In genomic region chr1:226526801-226527595, GRCh38 we compare ENCODE assay signal across 9 cellular contexts. TPM values are rescaled to one million over a fixed set of nuclear protein-coding genes. Genes with fewer than 3 reads are reported as not detected.
A peak's percentile ranks its signal among the peaks of the same experiment; 100 is the strongest.
DNase-seq lines count a peak whose midpoint lies in the region; ATAC-seq and TF ChIP-seq lines count a peak whose summit lies in the region.
"Had no signal": no experiment of that assay in that cellular context is flagged by ENCODE, and none has a peak within 500 bp of the region (broad histone marks: within the 10 kb centered on the region; RNA-seq: fewer than 3 reads in every experiment).

No MANE protein-coding gene starts in this region.

- peak; percentile 53 for ATAC-seq in Right ventricle myocardium inferior
- ATAC-seq in WTC11: peak; percentile 98

- DNase-seq in Right ventricle myocardium inferior (ENCODE audit: missing footprints) (no peak), right atrium auricular region (ENCODE audit: low spot score) (no peak), WTC11 (ENCODE audit: low spot score) (peak; percentile 71), iPS-NIHi7 (ENCODE audit: extremely low spot score) (peak; percentile 89), NCI-H2227 treated with DMSO at 0.1 percent for 48 hours (lab: John Stamatoyannopoulos, UW) (no peak), activated gamma-delta T cell (lab: John Stamatoyannopoulos, UW) (no peak)
- DNase-seq in effector memory CD4-positive, alpha-beta T cell: no peak
- no peak for DNase-seq in activated CD4-positive, alpha-beta T cell treated with anti-CD3 and anti-CD28 coated beads, Interleukin-2, amount 10 ng/mL, durations not matched to agents 7 days and 5 days
- DNase-seq: NCI-H748 treated with DMSO at 0.1 percent for 48 hours had no signal

- peaks cover 14% of the 10 kb centered on the region for H3K4me1 Mint-ChIP-seq in WTC11
- H3K4me1 Mint-ChIP-seq in activated CD4-positive, alpha-beta T cell treated with anti-CD3 and anti-CD28 coated beads, Interleukin-2, amount 10 ng/mL, durations not matched to agents 7 days and 5 days: no peaks in the 10 kb centered on the region

- H3K4me3 Mint-ChIP-seq in WTC11: no peak overlapping the region
- H3K4me3 Mint-ChIP-seq in activated CD4-positive, alpha-beta T cell treated with anti-CD3 and anti-CD28 coated beads, Interleukin-2, amount 10 ng/mL, durations not matched to agents 7 days and 5 days: no peak overlapping the region

- no peak for TF ChIP-seq CTCF in right atrium auricular region (IDR thresholded peaks at IDR 0.05)
- no peak for TF ChIP-seq CTCF in WTC11 (IDR thresholded peaks at IDR 0.05)

- peaks cover 5% of the 10 kb centered on the region; the same call in 1 of the 2 replicates for H3K9me3 Mint-ChIP-seq in WTC11
- H3K9me3 Mint-ChIP-seq in activated CD4-positive, alpha-beta T cell treated with anti-CD3 and anti-CD28 coated beads, Interleukin-2, amount 10 ng/mL, durations not matched to agents 7 days and 5 days: no peaks in the 10 kb centered on the region

- POLR2A ChIA-PET in WTC11 (lab: Charles Lee): interaction anchor here (0.6 to 1.1 kb wide), 2 partner anchors 10 to 755 kb away, joined by 3 read pairs; no protein-coding TSS in a partner anchor
- POLR2A ChIA-PET in activated CD4-positive, alpha-beta T cell treated with anti-CD3 and anti-CD28 coated beads, Interleukin-2, amount 10 ng/mL, durations not matched to agents 7 days and 5 days (lab: Charles Lee): no interaction called here

- peaks cover 20% of the 10 kb centered on the region for H3K27me3 Mint-ChIP-seq in WTC11 (ENCODE audit: low read depth)
- peaks cover 10% of the 10 kb centered on the region for H3K27me3 Mint-ChIP-seq in activated CD4-positive, alpha-beta T cell treated with anti-CD3 and anti-CD28 coated beads, Interleukin-2, amount 10 ng/mL, durations not matched to agents 7 days and 5 days

- H3K27me3 ChIP-seq in right atrium auricular region: no peaks in the 10 kb centered on the region
- H3K27me3 ChIP-seq in effector memory CD4-positive, alpha-beta T cell (replicated peaks; ENCODE audit: control insufficient read depth, insufficient read depth, low read length, poor library complexity, severe bottlenecking): no peaks in the 10 kb centered on the region

- no peak overlapping the region for H3K27ac ChIP-seq in right atrium auricular region
- H3K27ac ChIP-seq in effector memory CD4-positive, alpha-beta T cell (ENCODE audit: insufficient read depth, low read length, poor library complexity, severe bottlenecking): no peak overlapping the region

- intact Hi-C loops in Right ventricle myocardium inferior (cut with DNase I): no loop called here

- H3K36me3 Mint-ChIP-seq in WTC11: no peaks in the 10 kb centered on the region
- no peaks in the 10 kb centered on the region for H3K36me3 Mint-ChIP-seq in activated CD4-positive, alpha-beta T cell treated with anti-CD3 and anti-CD28 coated beads, Interleukin-2, amount 10 ng/mL, durations not matched to agents 7 days and 5 days (ENCODE audit: low read depth)

- peaks cover 0 to 8% of the 10 kb centered on the region in 2 donors for H3K4me1 ChIP-seq in right atrium auricular region
- no peaks in the 10 kb centered on the region for H3K4me1 ChIP-seq in effector memory CD4-positive, alpha-beta T cell (ENCODE audit: control insufficient read depth, insufficient read depth, low read length, poor library complexity, severe bottlenecking)

- CTCF ChIA-PET in WTC11 (lab: Charles Lee): interaction anchor here (0.6 to 4.1 kb wide), 10 partner anchors 14 to 120 kb away, joined by 3 to 19 read pairs (median 6); partner anchors contain the start of genes PARP1 and STUM
- CTCF ChIA-PET in activated CD4-positive, alpha-beta T cell treated with anti-CD3 and anti-CD28 coated beads, Interleukin-2, amount 10 ng/mL, durations not matched to agents 7 days and 5 days (lab: Charles Lee): interaction anchor here (1.0 to 1.1 kb wide), 2 partner anchors 36 to 52 kb away, joined by 3 read pairs; no protein-coding TSS in a partner anchor

- no peaks in the 10 kb centered on the region for H3K9me3 ChIP-seq in right atrium auricular region
- H3K9me3 ChIP-seq in effector memory CD4-positive, alpha-beta T cell (ENCODE audit: control insufficient read depth, low read length): no peaks in the 10 kb centered on the region

- no peaks in the 10 kb centered on the region for H3K36me3 ChIP-seq in right atrium auricular region
- H3K36me3 ChIP-seq in effector memory CD4-positive, alpha-beta T cell (ENCODE audit: control insufficient read depth, insufficient read depth, low read length): no peaks in the 10 kb centered on the region

- H3K4me3 ChIP-seq in right atrium auricular region: no peak overlapping the region
- H3K4me3 ChIP-seq in effector memory CD4-positive, alpha-beta T cell (ENCODE audit: insufficient read depth, low read depth, low read length, poor library complexity, severe bottlenecking): no peak overlapping the region

- H3K27ac Mint-ChIP-seq in WTC11: no peak overlapping the region
- no peak overlapping the region for H3K27ac Mint-ChIP-seq in activated CD4-positive, alpha-beta T cell treated with anti-CD3 and anti-CD28 coated beads, Interleukin-2, amount 10 ng/mL, durations not matched to agents 7 days and 5 days

TF ChIP-seq in WTC11, 78 proteins besides CTCF, POLR2A, EP300 and RAD21:
- TF ChIP-seq NFE2L1 (CRISPR knock-in tag; IDR thresholded peaks at IDR 0.05) (no peak), HMGXB4 (CRISPR knock-in tag; IDR thresholded peaks at IDR 0.05) (no peak), GABPB1 (CRISPR knock-in tag; IDR thresholded peaks at IDR 0.05) (no peak), ZNF317 (CRISPR knock-in tag; IDR thresholded peaks at IDR 0.05; ENCODE audit: borderline replicate concordance, low read depth) (no peak), RORB (CRISPR knock-in tag; IDR thresholded peaks at IDR 0.05) (no peak), IRF2 (CRISPR knock-in tag; IDR thresholded peaks at IDR 0.05; ENCODE audit: borderline replicate concordance, low read depth) (no peak), FOXJ3 (CRISPR knock-in tag; IDR thresholded peaks at IDR 0.05; ENCODE audit: borderline replicate concordance) (no peak), ZBTB43 (CRISPR knock-in tag; IDR thresholded peaks at IDR 0.05) (no peak)
- TF ChIP-seq, protein P1, sequence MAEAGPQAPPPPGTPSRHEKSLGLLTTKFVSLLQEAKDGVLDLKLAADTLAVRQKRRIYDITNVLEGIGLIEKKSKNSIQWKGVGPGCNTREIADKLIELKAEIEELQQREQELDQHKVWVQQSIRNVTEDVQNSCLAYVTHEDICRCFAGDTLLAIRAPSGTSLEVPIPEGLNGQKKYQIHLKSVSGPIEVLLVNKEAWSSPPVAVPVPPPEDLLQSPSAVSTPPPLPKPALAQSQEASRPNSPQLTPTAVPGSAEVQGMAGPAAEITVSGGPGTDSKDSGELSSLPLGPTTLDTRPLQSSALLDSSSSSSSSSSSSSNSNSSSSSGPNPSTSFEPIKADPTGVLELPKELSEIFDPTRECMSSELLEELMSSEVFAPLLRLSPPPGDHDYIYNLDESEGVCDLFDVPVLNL (CRISPR knock-in tag; IDR thresholded peaks at IDR 0.05; ENCODE audit: borderline replicate concordance, low read depth): no peak
TF ChIP-seq in WTC11: peak in this region for 0.

RNA-seq across cellular contexts. Expression of gene STUM, which starts 21.6 kb away (rescaled TPM):
- total RNA-seq in Right ventricle myocardium inferior (1.4 TPM), right atrium auricular region (under 1 TPM; 0.43 to 0.70 TPM), WTC11 (2021) (1.1 to 2.5 TPM (median 1.3 TPM) in 3 replicates)
- not detected for total RNA-seq in activated CD4-positive, alpha-beta T cell treated with anti-CD3 and anti-CD28 coated beads, Interleukin-2, amount 10 ng/mL, durations not matched to agents 7 days and 5 days

Comparison
In these comparisons a context has a peak if more than half of its experiments do, and no peak if none do; other contexts are left out.
1. DNase-seq: peak in WTC11 (single experiment) and iPS-NIHi7 (single experiment); none in Right ventricle myocardium inferior (single experiment), right atrium auricular region (single experiment), effector memory CD4-positive, alpha-beta T cell (0 of 3), activated CD4-positive, alpha-beta T cell treated with anti-CD3 and anti-CD28 coated beads, Interleukin-2, amount 10 ng/mL, durations not matched to agents 7 days and 5 days (single experiment), NCI-H2227 treated with DMSO at 0.1 percent for 48 hours (single experiment) and activated gamma-delta T cell (single experiment).